Comparison of ENCODE assay signal across 8 cellular contexts in genomic region chr17:77373298-77374169, GRCh38.
DNase-seq lines count a peak whose midpoint lies in the region; ATAC-seq lines count a peak whose summit lies in the region.

No MANE protein-coding gene starts in this region.

- H3K36me3 Mint-ChIP-seq in activated naive CD8-positive, alpha-beta T cell treated with anti-CD3 and anti-CD28 coated beads, Interleukin-2, amount 50 U/mL, for 24 hours (ENCODE audit: low read depth) = no peaks in the 10 kb centered on the region

- no peaks in the 10 kb centered on the region for H3K27me3 Mint-ChIP-seq in activated naive CD8-positive, alpha-beta T cell treated with anti-CD3 and anti-CD28 coated beads, Interleukin-2, amount 50 U/mL, for 24 hours

- H3K4me2 ChIP-seq in Karpas-422 (ENCODE audit: low read depth, low read length, poor library complexity, severe bottlenecking) = peak overlapping the region; percentile 70

- no peak overlapping the region for H3K27ac ChIP-seq in Karpas-422 (ENCODE audit: low read length)
- peak overlapping the region; percentile 62 to 98 (median 88) for H3K27ac ChIP-seq in skin epidermis

- no peak overlapping the region for H3K9ac ChIP-seq in Karpas-422 (ENCODE audit: low read length)

- H3K4me3 Mint-ChIP-seq in activated naive CD8-positive, alpha-beta T cell treated with anti-CD3 and anti-CD28 coated beads, Interleukin-2, amount 50 U/mL, for 24 hours = peak overlapping the region; percentile 89

- H3K9me3 ChIP-seq in Karpas-422 (ENCODE audit: low read length) = no peaks in the 10 kb centered on the region

- in situ Hi-C loops in ACHN (cut with HindIII; ENCODE audit: low pct_ligation_motif_present, low pct_unique_long_range_greater_than_20kb, low sequenced_read_pairs) = no loop called here

- H3K4me1 ChIP-seq in Karpas-422 (ENCODE audit: low read length) = peaks cover 15% of the 10 kb centered on the region

- no peaks in the 10 kb centered on the region for H3K79me2 ChIP-seq in Karpas-422 (ENCODE audit: low read length)

- peak; percentile 36 for DNase-seq in NCI-H1694 treated with DMSO at 0.1 percent for 48 hours (lab: John Stamatoyannopoulos, UW)
- DNase-seq in NCI-H1694 (lab: John Stamatoyannopoulos, UW) = no peak
- DNase-seq in Karpas-422 = no peak
- DNase-seq in activated naive CD8-positive, alpha-beta T cell treated with anti-CD3 and anti-CD28 coated beads, Interleukin-2, amount 50 U/mL, for 24 hours = no peak
- DNase-seq in ACHN = no peak
- no peak for DNase-seq in RPMI8226

- ATAC-seq in activated naive CD8-positive, alpha-beta T cell treated with anti-CD3 and anti-CD28 coated beads, Interleukin-2, amount 50 U/mL, for 24 hours = peak; percentile 5

- H3K4me3 ChIP-seq in Karpas-422 (ENCODE audit: low read length) (peak overlapping the region; percentile 60; the same call in 1 of the 2 replicates), iPS-11a (ENCODE audit: low read depth, low read length) (peak overlapping the region; percentile 74), skin epidermis (peak overlapping the region; percentile 56 to 76 (median 64))

- no peak overlapping the region for H3K27ac Mint-ChIP-seq in activated naive CD8-positive, alpha-beta T cell treated with anti-CD3 and anti-CD28 coated beads, Interleukin-2, amount 50 U/mL, for 24 hours

- peaks cover 4% of the 10 kb centered on the region; the same call in 1 of the 2 replicates for H4K20me1 ChIP-seq in Karpas-422 (ENCODE audit: insufficient read depth, low read depth, low read length)

- no peaks in the 10 kb centered on the region for H3K36me3 ChIP-seq in Karpas-422 (ENCODE audit: insufficient read depth, low read length)

- H3K9me2 ChIP-seq in Karpas-422 (replicated peaks; ENCODE audit: insufficient read depth, low read length) = no peaks in the 10 kb centered on the region

- H3K9me3 Mint-ChIP-seq in activated naive CD8-positive, alpha-beta T cell treated with anti-CD3 and anti-CD28 coated beads, Interleukin-2, amount 50 U/mL, for 24 hours = no peaks in the 10 kb centered on the region

- H3K27me3 ChIP-seq in Karpas-422 (ENCODE audit: low read length) = no peaks in the 10 kb centered on the region

- H3K4me1 Mint-ChIP-seq in activated naive CD8-positive, alpha-beta T cell treated with anti-CD3 and anti-CD28 coated beads, Interleukin-2, amount 50 U/mL, for 24 hours = peaks cover 58% of the 10 kb centered on the region

- no peak overlapping the region for H2AFZ ChIP-seq in Karpas-422 (ENCODE audit: low read length)
